In genomic region chr20:52032304-52032683, GRCh38 we compare ENCODE assay signal across 8 cellular contexts.
DNase-seq lines count a peak whose midpoint lies in the region; ATAC-seq, FAIRE-seq and TF ChIP-seq lines count a peak whose summit lies in the region.
"Not testable (repeated sequence)": the region's sequence is repeated elsewhere in the genome, so short reads cannot be mapped to it uniquely, and the experiment has no call there.

No MANE protein-coding gene starts in this region.

- peaks cover 23 to 25% of the 10 kb centered on the region in 2 experiments for H3K4me1 Mint-ChIP-seq in H9
- peaks cover 25% of the 10 kb centered on the region for H3K4me1 Mint-ChIP-seq in activated T-cell treated with anti-CD3 and anti-CD28 coated beads, Interleukin-2, amount 50 U/mL, for 72 hours (ENCODE audit: low read depth)
- peaks cover 14% of the 10 kb centered on the region for H3K4me1 Mint-ChIP-seq in neural progenitor cell
- peaks cover 19% of the 10 kb centered on the region for H3K4me1 Mint-ChIP-seq in stimulated activated naive CD8-positive, alpha-beta T cell treated with anti-CD3 and anti-CD28 coated beads, Interleukin-15, Interleukin-2, amounts not matched to agents 100 ng/mL and 50 ng/mL, for 24 hours (ENCODE audit: low read depth)

- TSS peak; percentile 76 for BruUV-seq in A673 (replicated peaks; lab: Mats Ljungman, UMichigan)
- not testable (repeated sequence) for BruUV-seq in HepG2 (replicated peaks; lab: Mats Ljungman, UMichigan)

- POLR2A ChIA-PET in A673 (lab: Charles Lee; ENCODE audit: low non-redundant PET): interaction anchor here (0.6 kb wide), 1 partner anchor 1585 kb away, joined by 6 read pairs; no protein-coding TSS in a partner anchor
- POLR2A ChIA-PET in SK-N-SH (lab: Yijun Ruan, JAX); HepG2 (lab: Yijun Ruan, JAX): not testable (repeated sequence)

- H2AFZ ChIP-seq in H9 (ENCODE audit: low read length); neural progenitor cell (replicated peaks): not testable (repeated sequence)
- H2AFZ ChIP-seq in SK-N-SH (ENCODE audit: low read depth): peak overlapping the region; percentile 38; the same call in 1 of the 2 replicates
- H2AFZ ChIP-seq in HepG2 (ENCODE audit: low read length): peak overlapping the region; percentile 59

- not testable (repeated sequence) for H2BK20ac ChIP-seq in H9 (ENCODE audit: low read depth, low read length, poor library complexity, severe bottlenecking)

- H2BK12ac ChIP-seq in H9 (ENCODE audit: insufficient read length, low read depth, low read length): not testable (repeated sequence)

- H3K4ac ChIP-seq in H9 (ENCODE audit: low read depth, low read length): not testable (repeated sequence)

- H3K27me3 ChIP-seq in A673 (replicated peaks; ENCODE audit: insufficient read depth, low read depth, low read length, poor library complexity); H9 (ENCODE audit: insufficient read depth, low read length); SK-N-SH (ENCODE audit: insufficient read depth); colonic mucosa; HepG2 (ENCODE audit: control insufficient read depth in 1 of 2, insufficient read depth in 2 of 2, low read length in 2 of 2); neural progenitor cell: not testable (repeated sequence)

- DNase-seq in A673 (ENCODE audit: low spot score); H9; SK-N-SH; activated T-cell treated with anti-CD3 and anti-CD28 coated beads, Interleukin-2, amount 50 U/mL, for 72 hours; colonic mucosa; HepG2 (ENCODE audit: low spot score); neural progenitor cell (ENCODE audit: low spot score): not testable (repeated sequence)

- not testable (repeated sequence) for H3K23me2 ChIP-seq in H9 (ENCODE audit: insufficient read length, low read depth, low read length, poor library complexity, severe bottlenecking)

- not testable (repeated sequence) for H3K9me3 Mint-ChIP-seq in H9; activated T-cell treated with anti-CD3 and anti-CD28 coated beads, Interleukin-2, amount 50 U/mL, for 72 hours; neural progenitor cell; stimulated activated naive CD8-positive, alpha-beta T cell treated with anti-CD3 and anti-CD28 coated beads, Interleukin-15, Interleukin-2, amounts not matched to agents 100 ng/mL and 50 ng/mL, for 24 hours

- not testable (repeated sequence) for H2BK15ac ChIP-seq in H9 (ENCODE audit: low read depth, low read length)

- H3K4me1 ChIP-seq in A673 (ENCODE audit: insufficient read depth, low read length, poor library complexity, severe bottlenecking) (peaks cover 28% of the 10 kb centered on the region), SK-N-SH (ENCODE audit: control insufficient read depth in 1 of 2, insufficient read depth in 2 of 2, low read depth in 1 of 2, low read length in 1 of 2) (peaks cover 3 to 16% of the 10 kb centered on the region in 2 experiments; a peak in 2 of 4 replicates), HepG2 (ENCODE audit: insufficient read depth, low read length) (peaks cover 47% of the 10 kb centered on the region)
- not testable (repeated sequence) for H3K4me1 ChIP-seq in H9 (ENCODE audit: insufficient read depth, low read length); colonic mucosa; neural progenitor cell

- H3K9me2 ChIP-seq in SK-N-SH: not testable (repeated sequence)

- not testable (repeated sequence) for H4K91ac ChIP-seq in H9 (ENCODE audit: insufficient read length, low read depth, low read length)

- in situ Hi-C loops in HepG2 (cut with HindIII; ENCODE audit: extremely low pct_ligation_motif_present, low pct_unique_long_range_greater_than_20kb): not testable (repeated sequence)

- intact Hi-C loops in A673 (cut with micrococcal nuclease; ENCODE audit: unreplicated experiment); colonic mucosa (cut with DNase I); HepG2 (cut with micrococcal nuclease; ENCODE audit: unreplicated experiment): not testable (repeated sequence)

- H3F3A ChIP-seq in SK-N-SH (replicated peaks; ENCODE audit: insufficient read depth); neural progenitor cell (ENCODE audit: low read depth): not testable (repeated sequence)

- not testable (repeated sequence) for H3K4me2 ChIP-seq in H9 (ENCODE audit: insufficient read depth, insufficient read length, low read length); SK-N-SH; neural progenitor cell
- peak overlapping the region; percentile 53; the same call in 1 of the 2 replicates for H3K4me2 ChIP-seq in HepG2 (ENCODE audit: low read depth, low read length)

- H3K27ac ChIP-seq in A673 (ENCODE audit: low read depth, low read length, poor library complexity, severe bottlenecking): peak overlapping the region; percentile 91
- not testable (repeated sequence) for H3K27ac ChIP-seq in H9 (ENCODE audit: insufficient read length, low read depth, low read length); neural progenitor cell
- peak overlapping the region in 1 of 2 experiments; percentile 42; a peak in 2 of 4 replicates for H3K27ac ChIP-seq in SK-N-SH (ENCODE audit: low read depth in 2 of 2, low read length in 1 of 2)
- peak overlapping the region; percentile 39 for H3K27ac ChIP-seq in colonic mucosa
- peak overlapping the region; percentile 72 for H3K27ac ChIP-seq in HepG2 (ENCODE audit: extremely low read length, insufficient read depth, low read length)

- not testable (repeated sequence) for FAIRE-seq in HepG2 (lab: Jason Lieb, UNC)

- not testable (repeated sequence) for H3K79me1 ChIP-seq in H9 (ENCODE audit: insufficient read depth, low read depth, low read length, poor library complexity, severe bottlenecking)

- not testable (repeated sequence) for H3K14ac ChIP-seq in H9 (ENCODE audit: insufficient read depth, low read length)

- not testable (repeated sequence) for H3K56ac ChIP-seq in H9 (ENCODE audit: insufficient read length, low read depth, low read length)

- not testable (repeated sequence) for H3K4me3 ChIP-seq in A673 (ENCODE audit: low read depth, low read length, poor library complexity, severe bottlenecking); SK-N-SH (ENCODE audit: low read depth in 2 of 2, low read length in 1 of 2); colonic mucosa; HepG2 (replicated peaks in 1 of 3; ENCODE audit: insufficient read depth in 1 of 3, low read depth in 2 of 3, low read length in 3 of 3); neural progenitor cell

- H2BK5ac ChIP-seq in H9 (ENCODE audit: insufficient read length, low read length): not testable (repeated sequence)

- not testable (repeated sequence) for TF ChIP-seq CTCF in A673 (conservative IDR thresholded peaks at IDR 0.05; ENCODE audit: low read depth, low read length); H9 (conservative IDR thresholded peaks at IDR 0.05); SK-N-SH (IDR thresholded peaks at IDR 0.05); colonic mucosa (IDR thresholded peaks at IDR 0.05); HepG2 (CRISPR knock-in tag; IDR thresholded peaks at IDR 0.05); neural progenitor cell (IDR thresholded peaks at IDR 0.05)

- H4K8ac ChIP-seq in H9 (replicated peaks; ENCODE audit: insufficient read length, low read depth, low read length): not testable (repeated sequence)

- TF ChIP-seq POLR2A in HepG2 (IDR thresholded peaks at IDR 0.05; ENCODE audit: insufficient read depth in 1 of 2, low read depth in 2 of 2, low read length in 2 of 2): not testable (repeated sequence)

- H3K18ac ChIP-seq in H9 (ENCODE audit: insufficient read length, low read depth, low read length): not testable (repeated sequence)

- not testable (repeated sequence) for H2BK120ac ChIP-seq in H9 (ENCODE audit: low read depth, low read length, poor library complexity, severe bottlenecking)

- ATAC-seq in activated T-cell treated with anti-CD3 and anti-CD28 coated beads, Interleukin-2, amount 50 U/mL, for 72 hours (replicated peaks in 1 of 2); HepG2: not testable (repeated sequence)

- H3K27ac Mint-ChIP-seq in H9: peak overlapping the region in 2 of 3 experiments; percentile 28 to 38; a peak in 3 of 7 replicates
- peak overlapping the region; percentile 7 for H3K27ac Mint-ChIP-seq in activated T-cell treated with anti-CD3 and anti-CD28 coated beads, Interleukin-2, amount 50 U/mL, for 72 hours
- H3K27ac Mint-ChIP-seq in neural progenitor cell: peak overlapping the region; percentile 6
- H3K27ac Mint-ChIP-seq in stimulated activated naive CD8-positive, alpha-beta T cell treated with anti-CD3 and anti-CD28 coated beads, Interleukin-15, Interleukin-2, amounts not matched to agents 100 ng/mL and 50 ng/mL, for 24 hours: peak overlapping the region; percentile 89

- not testable (repeated sequence) for TF ChIP-seq EP300 in SK-N-SH (IDR thresholded peaks at IDR 0.05; ENCODE audit: borderline replicate concordance in 1 of 2, low read depth in 1 of 2, low read length in 1 of 2); HepG2 (IDR thresholded peaks at IDR 0.05; ENCODE audit: low read depth in 2 of 2, low read length in 2 of 2); HepG2 (CRISPR knock-in tag; IDR thresholded peaks at IDR 0.05; ENCODE audit: borderline replicate concordance)

- WGBS in H9 (ENCODE audit: extremely low coverage, insufficient read length, low lambda C conversion rate): no CpG with 5 or more reads among the region's 7 CpGs
- WGBS in SK-N-SH (ENCODE audit: low lambda C conversion rate): 98% methylated on average over 7 of the region's 7 CpGs
- WGBS in HepG2 (ENCODE audit: low lambda C conversion rate): 97% methylated on average over 7 of the region's 7 CpGs

- not testable (repeated sequence) for H2AK5ac ChIP-seq in H9 (ENCODE audit: insufficient read length, low read length)

- H3K36me3 Mint-ChIP-seq in H9 (ENCODE audit: insufficient read depth in 1 of 3, low read depth in 3 of 3); activated T-cell treated with anti-CD3 and anti-CD28 coated beads, Interleukin-2, amount 50 U/mL, for 72 hours (ENCODE audit: insufficient read depth in 2 of 2); neural progenitor cell; stimulated activated naive CD8-positive, alpha-beta T cell treated with anti-CD3 and anti-CD28 coated beads, Interleukin-15, Interleukin-2, amounts not matched to agents 100 ng/mL and 50 ng/mL, for 24 hours (ENCODE audit: low read depth): not testable (repeated sequence)

- H3K27me3 Mint-ChIP-seq in H9 (ENCODE audit: low read depth); activated T-cell treated with anti-CD3 and anti-CD28 coated beads, Interleukin-2, amount 50 U/mL, for 72 hours (ENCODE audit: low read depth); neural progenitor cell (ENCODE audit: insufficient read depth, low read depth); stimulated activated naive CD8-positive, alpha-beta T cell treated with anti-CD3 and anti-CD28 coated beads, Interleukin-15, Interleukin-2, amounts not matched to agents 100 ng/mL and 50 ng/mL, for 24 hours: not testable (repeated sequence)

- not testable (repeated sequence) for H3T11ph ChIP-seq in H9 (ENCODE audit: low read length)

- H3K23ac ChIP-seq in H9 (ENCODE audit: insufficient read length, low read depth, low read length): not testable (repeated sequence)

- H3K9me3 ChIP-seq in A673 (ENCODE audit: low read depth, low read length, poor library complexity, severe bottlenecking); H9 (ENCODE audit: control insufficient read depth, low read depth, low read length); SK-N-SH; colonic mucosa; HepG2 (ENCODE audit: low read length); neural progenitor cell (ENCODE audit: low read depth): not testable (repeated sequence)

- CTCF ChIA-PET in A673 (lab: Charles Lee); HepG2 (lab: Yijun Ruan, JAX; ENCODE audit: low intra/inter-chr PET ratio, low total read pairs): not testable (repeated sequence)
- CTCF ChIA-PET in SK-N-SH (lab: Yijun Ruan, JAX): interaction anchor here (0.6 to 1.5 kb wide), 4 partner anchors 9 to 233 kb away, joined by 3 to 4 read pairs (median 4); no protein-coding TSS in a partner anchor

- not testable (repeated sequence) for H3K36me3 ChIP-seq in A673 (ENCODE audit: insufficient read depth, low read length, poor library complexity, severe bottlenecking); SK-N-SH (replicated peaks in 1 of 2; ENCODE audit: control insufficient read depth in 1 of 2, insufficient read depth in 2 of 2, low read length in 1 of 2); colonic mucosa; HepG2 (replicated peaks in 1 of 2; ENCODE audit: control insufficient read depth in 1 of 2, insufficient read depth in 2 of 2, low read length in 2 of 2); neural progenitor cell

- not testable (repeated sequence) for H3K79me2 ChIP-seq in H9 (ENCODE audit: insufficient read depth, low read length); SK-N-SH (ENCODE audit: insufficient read depth); HepG2 (ENCODE audit: insufficient read depth, low read length); neural progenitor cell (ENCODE audit: low read depth)

- H4K20me1 ChIP-seq in H9 (ENCODE audit: control insufficient read depth, insufficient read depth, insufficient read length); SK-N-SH (ENCODE audit: insufficient read depth); HepG2 (ENCODE audit: insufficient read depth, low read length); neural progenitor cell (ENCODE audit: low read depth): not testable (repeated sequence)

- not testable (repeated sequence) for H3K4me3 Mint-ChIP-seq in H9; neural progenitor cell; stimulated activated naive CD8-positive, alpha-beta T cell treated with anti-CD3 and anti-CD28 coated beads, Interleukin-15, Interleukin-2, amounts not matched to agents 100 ng/mL and 50 ng/mL, for 24 hours
- peak overlapping the region in 1 of 2 donors; percentile 55 for H3K4me3 Mint-ChIP-seq in activated T-cell treated with anti-CD3 and anti-CD28 coated beads, Interleukin-2, amount 50 U/mL, for 72 hours

- not testable (repeated sequence) for H3K9ac ChIP-seq in H9 (ENCODE audit: extremely low read depth, insufficient read length, low read length); SK-N-SH; neural progenitor cell
- peak overlapping the region in 1 of 2 donors; percentile 38 for H3K9ac ChIP-seq in colonic mucosa (ENCODE audit: low read depth in 2 of 2, low read length in 2 of 2)
- peak overlapping the region; percentile 27; the same call in 1 of the 2 replicates for H3K9ac ChIP-seq in HepG2 (ENCODE audit: insufficient read depth, low read depth, low read length)

- not testable (repeated sequence) for TF ChIP-seq RAD21 in SK-N-SH (IDR thresholded peaks at IDR 0.05; ENCODE audit: low read length); HepG2 (CRISPR knock-in tag; IDR thresholded peaks at IDR 0.05)

- not testable (repeated sequence) for H4K5ac ChIP-seq in H9 (ENCODE audit: insufficient read length, low read depth, low read length)

Comparison
In these comparisons a context has a peak if more than half of its experiments do, and no peak if none do; other contexts are left out.
1. H3K27ac Mint-ChIP-seq: peak in every context shown above with its lines; median percentile 89 in stimulated activated naive CD8-positive, alpha-beta T cell treated with anti-CD3 and anti-CD28 coated beads, Interleukin-15, Interleukin-2, amounts not matched to agents 100 ng/mL and 50 ng/mL, for 24 hours; 33 in H9; 7 in activated T-cell treated with anti-CD3 and anti-CD28 coated beads, Interleukin-2, amount 50 U/mL, for 72 hours; 6 in neural progenitor cell.